ENCODE assay signal across 14 cellular contexts in the genomic region with DNA sequence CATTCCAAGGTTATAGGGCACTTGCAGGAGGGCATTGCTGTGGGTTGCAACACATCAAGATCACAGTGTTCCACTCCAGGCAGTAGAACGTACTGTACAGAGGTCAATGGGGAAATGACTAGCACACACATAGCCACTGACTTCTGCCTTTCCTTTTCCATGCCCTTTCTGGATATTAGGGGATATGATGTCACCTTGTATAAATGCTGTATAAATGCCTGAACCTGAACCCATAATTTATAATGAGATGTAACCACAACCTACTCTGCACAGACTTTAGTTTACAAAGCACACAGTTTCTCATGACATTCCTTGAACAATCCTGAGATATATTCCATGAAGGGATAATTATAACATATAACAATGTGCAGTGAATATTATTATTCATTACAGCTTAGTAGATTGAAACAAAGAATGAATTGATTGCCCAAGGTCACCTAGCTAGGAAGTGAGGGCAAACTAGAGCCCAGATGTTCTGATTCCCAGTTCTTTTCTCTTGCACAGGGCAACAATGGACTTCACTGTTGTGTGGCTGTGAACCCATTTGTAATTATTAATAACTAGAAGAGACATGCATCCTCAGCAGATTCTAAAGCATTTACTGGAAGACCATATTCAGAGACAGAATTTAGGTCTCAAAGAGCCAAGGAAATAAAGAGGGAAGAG. TPM values are rescaled to one million over a fixed set of nuclear protein-coding genes. Genes with fewer than 3 reads are reported as not detected.
DNase-seq lines count a peak whose midpoint lies in the region; FAIRE-seq and TF ChIP-seq lines count a peak whose summit lies in the region.
"Had no signal": no experiment of that assay in that cellular context is flagged by ENCODE, and none has a peak within 500 bp of the region (broad histone marks: within the 10 kb centered on the region; RNA-seq: fewer than 3 reads in every experiment).

No MANE protein-coding gene starts in this region.

- H3K4me3 ChIP-seq in breast epithelium (no peak overlapping the region), hepatocyte (no peak overlapping the region)
- H3K4me3 ChIP-seq: cardiac muscle cell had no signal

- POLR2A ChIA-PET in MCF 10A (lab: Yijun Ruan, JAX): interaction anchor here (0.5 to 8.6 kb wide), 12 partner anchors 6 to 307 kb away, joined by 3 to 114 read pairs (median 4); a partner anchor contains a TSS

- H3K4me2 ChIP-seq in hepatocyte: no peak overlapping the region

- TF ChIP-seq POLR2A in breast epithelium (IDR thresholded peaks at IDR 0.05): no peak

- no peaks in the 10 kb centered on the region for H3K36me3 Mint-ChIP-seq in MCF 10A (ENCODE audit: insufficient read depth, unreplicated experiment)
- no peaks in the 10 kb centered on the region for H3K36me3 Mint-ChIP-seq in osteocyte (ENCODE audit: unreplicated experiment)

- H2AFZ ChIP-seq in hepatocyte: no peak overlapping the region

- TSS peak; percentile 93 for BruUV-seq in MCF 10A (replicated peaks; lab: Mats Ljungman, UMichigan)

- H3K27me3 Mint-ChIP-seq in MCF 10A (ENCODE audit: insufficient read depth, unreplicated experiment) (no peaks in the 10 kb centered on the region), osteocyte (ENCODE audit: unreplicated experiment) (no peaks in the 10 kb centered on the region)

- H3K27ac Mint-ChIP-seq in MCF 10A (ENCODE audit: low read depth, unreplicated experiment) (peak overlapping the region; percentile 88), osteocyte (ENCODE audit: unreplicated experiment) (no peak overlapping the region)

- H3K27me3 ChIP-seq in breast epithelium (no peaks in the 10 kb centered on the region), hepatocyte (no peaks in the 10 kb centered on the region)

- no peaks in the 10 kb centered on the region for H3K9me2 ChIP-seq in hepatocyte (replicated peaks; ENCODE audit: insufficient read depth)

- no peak for FAIRE-seq in urothelium cell line (lab: Jason Lieb, UNC)

- H4K20me1 ChIP-seq in hepatocyte (ENCODE audit: insufficient read depth, poor library complexity, severe bottlenecking): no peaks in the 10 kb centered on the region

- CTCF ChIA-PET in MCF 10A (lab: Yijun Ruan, JAX): interaction anchor here (0.8 to 18.5 kb wide), 10 partner anchors 10 to 298 kb away, joined by 3 to 426 read pairs (median 5); no protein-coding TSS in a partner anchor

- H3K4me3 Mint-ChIP-seq in MCF 10A (ENCODE audit: unreplicated experiment): no peak overlapping the region
- H3K4me3 Mint-ChIP-seq in osteocyte (ENCODE audit: unreplicated experiment): no peak overlapping the region

- no peaks in the 10 kb centered on the region for H3K36me3 ChIP-seq in breast epithelium
- no peaks in the 10 kb centered on the region for H3K36me3 ChIP-seq in hepatocyte (replicated peaks; ENCODE audit: insufficient read depth, low read depth)
- H3K36me3 ChIP-seq: cardiac muscle cell had no signal

- no peaks in the 10 kb centered on the region for H3K9me3 ChIP-seq in breast epithelium
- no peaks in the 10 kb centered on the region for H3K9me3 ChIP-seq in hepatocyte (ENCODE audit: low read depth)

- peaks cover 65% of the 10 kb centered on the region for H3K4me1 Mint-ChIP-seq in MCF 10A (ENCODE audit: insufficient read depth, unreplicated experiment)
- peaks cover 17% of the 10 kb centered on the region for H3K4me1 Mint-ChIP-seq in osteocyte (ENCODE audit: unreplicated experiment)

- intact Hi-C loops in MCF 10A (cut with micrococcal nuclease) (no loop called here), breast epithelium (cut with DNase I; ENCODE audit: low total_unique reads) (no loop called here)

- H3K9me3 Mint-ChIP-seq in MCF 10A (ENCODE audit: unreplicated experiment): no peaks in the 10 kb centered on the region
- no peaks in the 10 kb centered on the region for H3K9me3 Mint-ChIP-seq in osteocyte (ENCODE audit: unreplicated experiment)

- DNase-seq in MCF 10A (ENCODE audit: unreplicated experiment) (peak; percentile 77), breast epithelium (ENCODE audit: low spot score in 2 of 2) (no peak), dermis blood vessel endothelial cell (peak; percentile 90), hepatocyte (ENCODE audit: low spot score) (no peak), urothelium cell line (ENCODE audit: low spot score) (peak; percentile 33), putamen (ENCODE audit: low spot score) (no peak), osteocyte (ENCODE audit: extremely low spot score, unreplicated experiment) (no peak), NOMO-1 (lab: John Stamatoyannopoulos, UW; ENCODE audit: unreplicated experiment in 2 of 2) (no peak)
- DNase-seq: 8988T; activated T-cell treated with anti-CD3 and anti-CD28 coated beads, Interleukin-2, amount 50 U/mL, for 1 hour; glutamatergic neuron; NCI-H1694 treated with DMSO at 0.1 percent for 48 hours had no signal

- 84% methylated on average over 1 of the region's 1 CpG for WGBS in hepatocyte (ENCODE audit: low lambda C conversion rate, missing lambda C conversion rate)

- TF ChIP-seq CTCF in MCF 10A (IDR thresholded peaks at IDR 0.05; ENCODE audit: unreplicated experiment): no peak
- no peak for TF ChIP-seq CTCF in breast epithelium (IDR thresholded peaks at IDR 0.05)
- no peak for TF ChIP-seq CTCF in hepatocyte (IDR thresholded peaks at IDR 0.05; ENCODE audit: poor library complexity)
- no peak for TF ChIP-seq CTCF in osteocyte (IDR thresholded peaks at IDR 0.05)

- H3K79me2 ChIP-seq in hepatocyte: no peaks in the 10 kb centered on the region

- H3K27ac ChIP-seq in breast epithelium (peak overlapping the region in 1 of 2 donors; percentile 35), hepatocyte (peak overlapping the region; percentile 29)
- H3K27ac ChIP-seq: cardiac muscle cell had no signal

- H3K4me1 ChIP-seq in breast epithelium (no peaks in the 10 kb centered on the region), hepatocyte (ENCODE audit: insufficient read depth) (peaks cover under 1% of the 10 kb centered on the region)

RNA-seq across cellular contexts. Expression of a gene that starts 5.6 kb away (rescaled TPM):
- 168 and 206 TPM in 2 replicates for total RNA-seq in MCF 10A (2022)
- total RNA-seq in breast epithelium: 10 to 100 TPM; 26.3 to 61.9 (median 57.4) TPM
- 29.8 and 41.3 TPM in 2 replicates for total RNA-seq in dermis blood vessel endothelial cell
- 7.0 and 7.3 TPM in 2 replicates for total RNA-seq in hepatocyte
- polyA plus RNA-seq in hepatocyte: 7.8 and 8.1 TPM in 2 replicates
- 0.64 and 0.99 TPM in 2 replicates for total RNA-seq in osteocyte
- total RNA-seq: OCI-LY7 had no signal

Comparison
In these comparisons a context has a peak if more than half of its experiments do, and no peak if none do; other contexts are left out.
1. DNase-seq: peak in MCF 10A (single experiment), dermis blood vessel endothelial cell (single experiment) and urothelium cell line (single experiment); none in breast epithelium (0 of 2), hepatocyte (single experiment), putamen (single experiment), osteocyte (single experiment) and NOMO-1 (0 of 2).